In the genomic region with DNA sequence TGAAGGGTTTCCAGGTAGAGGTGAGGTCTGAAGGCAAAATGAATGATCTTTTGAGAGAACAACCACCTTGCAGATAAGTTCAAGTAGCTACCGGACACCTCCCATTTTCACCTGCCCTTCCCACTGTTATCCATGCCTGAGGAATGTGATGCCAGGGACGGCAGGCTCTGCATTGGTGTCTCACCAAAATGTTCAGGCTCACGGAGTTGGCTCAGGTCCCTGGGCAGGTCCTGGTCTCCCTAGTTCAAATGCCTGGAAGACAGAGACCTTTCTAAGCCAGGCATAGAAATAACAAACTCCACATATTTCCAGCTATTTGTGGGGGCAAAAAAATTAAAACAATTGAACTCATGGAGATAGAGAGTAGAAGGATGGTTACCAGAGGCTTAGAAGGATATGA, we compare ENCODE assay signal across 6 cellular contexts. TPM values are rescaled to one million over a fixed set of nuclear protein-coding genes. Genes with fewer than 3 reads are reported as not detected.
"Had no signal": no experiment of that assay in that cellular context is flagged by ENCODE, and none has a peak within 500 bp of the region (broad histone marks: within the 10 kb centered on the region; RNA-seq: fewer than 3 reads in every experiment).

No MANE protein-coding gene starts in this region.

- H3K4me3 ChIP-seq: GM23338, K562 had no signal

- DNase-seq: H9, HCEC 1CT, IMR-90 had no signal

RNA-seq across cellular contexts. Expression of gene TMEM63C, which starts 36.0 kb away (rescaled TPM):
- total RNA-seq: K562 had no signal

RNA-seq across cellular contexts. Expression of gene NGB, which starts 53.5 kb away (rescaled TPM):
- total RNA-seq: HT-29, IMR-90, K562 had no signal
